ENCODE assay signal across 19 cellular contexts in the genomic region with DNA sequence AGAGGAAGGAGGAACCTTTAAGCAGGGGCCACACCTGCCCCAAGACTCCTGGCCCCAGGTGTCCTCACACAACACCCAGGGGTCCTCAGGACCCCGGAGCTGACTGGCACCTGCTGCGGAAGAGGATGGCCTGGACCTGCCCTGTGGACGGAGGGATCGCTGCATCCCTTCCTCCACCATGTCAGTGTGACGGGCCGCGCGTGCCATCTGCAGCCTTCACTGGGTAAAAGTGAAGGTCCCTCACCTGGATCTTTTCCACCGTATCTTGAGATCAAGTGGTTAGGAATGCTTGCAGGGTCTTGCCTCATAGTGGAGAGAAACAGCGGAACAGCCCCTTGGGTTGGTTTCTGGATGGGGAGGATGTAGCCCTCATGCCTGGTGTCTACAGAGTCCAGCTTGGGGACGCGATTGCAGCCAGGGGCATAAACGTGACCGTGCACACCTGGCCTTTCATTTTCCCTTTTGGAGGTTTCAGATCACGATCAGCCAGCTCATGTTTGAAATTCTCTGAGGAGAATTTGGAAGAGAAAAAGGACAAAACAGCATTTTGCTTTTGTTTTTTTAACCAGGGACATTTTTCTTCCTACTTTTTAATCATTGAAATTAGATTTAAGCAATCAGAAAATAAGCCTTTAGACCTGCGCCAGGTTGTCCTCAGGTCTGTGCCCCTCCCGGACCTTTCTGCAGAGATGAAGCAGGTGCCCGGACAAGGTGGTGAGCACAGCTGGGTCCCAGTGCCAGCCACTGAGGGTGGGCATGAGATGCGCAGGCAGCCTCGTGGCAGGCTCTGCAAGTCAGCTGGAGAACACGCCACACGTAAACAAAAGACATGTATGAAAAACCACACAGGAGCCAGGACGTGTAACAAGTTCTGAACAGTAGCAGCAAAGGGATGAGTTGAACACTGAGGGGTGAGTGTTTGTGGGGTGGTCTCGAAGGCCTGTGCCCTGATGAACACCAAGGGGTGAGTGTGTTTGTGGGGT.
A peak's percentile ranks its signal among the peaks of the same experiment; 100 is the strongest.
DNase-seq lines count a peak whose midpoint lies in the region; ATAC-seq and TF ChIP-seq lines count a peak whose summit lies in the region.
"Had no signal": no experiment of that assay in that cellular context is flagged by ENCODE, and none has a peak within 500 bp of the region (broad histone marks: within the 10 kb centered on the region; RNA-seq: fewer than 3 reads in every experiment).

No MANE protein-coding gene starts in this region.

- TF ChIP-seq CTCF in right atrium auricular region (IDR thresholded peaks at IDR 0.05) (no peak), WERI-Rb-1 (IDR thresholded peaks at IDR 0.05; ENCODE audit: low read depth, low read length) (no peak), neural crest cell (conservative IDR thresholded peaks at IDR 0.05) (no peak), thyroid gland (IDR thresholded peaks at IDR 0.05) (no peak), foreskin keratinocyte (conservative IDR thresholded peaks at IDR 0.05) (no peak), PC-9 (conservative IDR thresholded peaks at IDR 0.05) (no peak), BE2C (IDR thresholded peaks at IDR 0.05; ENCODE audit: low read depth, low read length) (no peak)

- H3K9me3 ChIP-seq in right atrium auricular region (no peaks in the 10 kb centered on the region), WERI-Rb-1 (ENCODE audit: severe bottlenecking) (peaks cover under 1% of the 10 kb centered on the region), thyroid gland (no peaks in the 10 kb centered on the region), PC-9 (ENCODE audit: insufficient read depth, low read depth) (peaks cover 6% of the 10 kb centered on the region), BE2C (no peaks in the 10 kb centered on the region)

- no peak for TF ChIP-seq POLR2A in thyroid gland (IDR thresholded peaks at IDR 0.05)

- H3K9me2 ChIP-seq in PC-9 (ENCODE audit: insufficient read depth): no peaks in the 10 kb centered on the region

- no peaks in the 10 kb centered on the region for H4K20me1 ChIP-seq in PC-9 (ENCODE audit: insufficient read depth)

- H3K27ac ChIP-seq in right atrium auricular region (no peak overlapping the region), WERI-Rb-1 (no peak overlapping the region), thyroid gland (peak overlapping the region in 2 of 3 donors; percentile 93 to 97), foreskin keratinocyte (no peak overlapping the region), PC-9 (no peak overlapping the region)
- H3K27ac ChIP-seq: BLaER1 treated with 17β-estradiol and CSF1 and Interleukin-3, amounts not matched to agents 10 nM and 100 nM; KMS-11 had no signal

- no peak overlapping the region for H3K4me2 ChIP-seq in PC-9
- H3K4me2 ChIP-seq: KMS-11 had no signal

- H3F3A ChIP-seq in PC-9 (ENCODE audit: insufficient read depth, low read depth): no peaks in the 10 kb centered on the region

- DNase-seq in cardiac septum (ENCODE audit: low spot score) (peak; percentile 58), right atrium auricular region (ENCODE audit: low spot score) (no peak), WERI-Rb-1 (peak; percentile 10), neural crest cell (ENCODE audit: low read depth, low spot score) (no peak), thyroid gland (no peak), foreskin keratinocyte (no peak), PC-9 (no peak), BE2C (no peak)
- DNase-seq: CD8-positive, alpha-beta memory T cell; DMS79 treated with DMSO at 0.1 percent for 48 hours; NCI-H1092; NCI-H146; NCI-H2081; NCI-H774; PC-3 had no signal

- no peak overlapping the region for H2AFZ ChIP-seq in PC-9

- WGBS in thyroid gland, 2 donors: 93 to 95% methylated on average over 24 of the region's 24 CpGs

- H3K36me3 ChIP-seq in right atrium auricular region (no peaks in the 10 kb centered on the region), WERI-Rb-1 (peaks cover 7% of the 10 kb centered on the region), thyroid gland (no peaks in the 10 kb centered on the region), PC-9 (ENCODE audit: low read depth) (no peaks in the 10 kb centered on the region), BE2C (no peaks in the 10 kb centered on the region)

- no peaks in the 10 kb centered on the region for H3K27me3 Mint-ChIP-seq in neural crest cell (ENCODE audit: low read depth)

- H3K36me3 Mint-ChIP-seq in neural crest cell (ENCODE audit: low read depth): peaks cover 5% of the 10 kb centered on the region
- H3K36me3 Mint-ChIP-seq: CD8-positive, alpha-beta memory T cell had no signal

- POLR2A ChIA-PET in PC-9 (lab: Charles Lee; ENCODE audit: unreplicated experiment): no interaction called here

- no peaks in the 10 kb centered on the region for H3K79me2 ChIP-seq in PC-9 (ENCODE audit: low read depth)

- CTCF ChIA-PET in PC-9 (lab: Charles Lee): no interaction called here

- no peak for ATAC-seq in foreskin keratinocyte
- ATAC-seq: GM12878, PC-3, Right ventricle myocardium inferior had no signal

- H3K4me3 ChIP-seq in right atrium auricular region (no peak overlapping the region), WERI-Rb-1 (ENCODE audit: low read depth, low read length) (no peak overlapping the region), thyroid gland (replicated peaks in 1 of 3) (no peak overlapping the region), PC-9 (no peak overlapping the region), BE2C (ENCODE audit: low read depth, low read length) (no peak overlapping the region)
- H3K4me3 ChIP-seq: BLaER1 treated with 17β-estradiol and CSF1 and Interleukin-3, amounts not matched to agents 10 nM and 100 nM; GM12878 had no signal

- H3K27me3 ChIP-seq in right atrium auricular region (no peaks in the 10 kb centered on the region), WERI-Rb-1 (ENCODE audit: insufficient read depth, low read depth, severe bottlenecking) (no peaks in the 10 kb centered on the region), thyroid gland (no peaks in the 10 kb centered on the region), foreskin keratinocyte (peaks cover 37% of the 10 kb centered on the region), PC-9 (ENCODE audit: insufficient read depth, low read depth) (peaks cover 99% of the 10 kb centered on the region), BE2C (no peaks in the 10 kb centered on the region)

- peaks cover 0 to 7% of the 10 kb centered on the region in 2 donors for H3K4me1 ChIP-seq in right atrium auricular region
- peaks cover 48 to 51% of the 10 kb centered on the region in 2 donors for H3K4me1 ChIP-seq in thyroid gland
- no peaks in the 10 kb centered on the region for H3K4me1 ChIP-seq in foreskin keratinocyte
- no peaks in the 10 kb centered on the region for H3K4me1 ChIP-seq in PC-9 (replicated peaks; ENCODE audit: insufficient read depth)
- 0 out of 2 replicates have a peak, but pooled peaks cover 3% of the 10 kb centered on the region for H3K4me1 ChIP-seq in BE2C

- peak overlapping the region; percentile 57 for H3K27ac Mint-ChIP-seq in neural crest cell (ENCODE audit: unreplicated experiment)
- H3K27ac Mint-ChIP-seq: CD8-positive, alpha-beta memory T cell had no signal

- intact Hi-C loops in cardiac septum (cut with DNase I) (no loop called here), thyroid gland (cut with DNase I) (no loop called here), PC-9 (cut with micrococcal nuclease; ENCODE audit: unreplicated experiment) (no loop called here)

- H3K4me3 Mint-ChIP-seq in neural crest cell: no peak overlapping the region
- H3K4me3 Mint-ChIP-seq: CD8-positive, alpha-beta memory T cell had no signal

- BruUV-seq in PC-9 (replicated peaks; lab: Mats Ljungman, UMichigan): no TSS peak

- peaks cover under 1% of the 10 kb centered on the region for H3K9me3 Mint-ChIP-seq in neural crest cell

- peaks cover 22% of the 10 kb centered on the region for H3K4me1 Mint-ChIP-seq in neural crest cell

Comparison
In these comparisons a context has a peak if more than half of its experiments do, and no peak if none do; other contexts are left out.
1. DNase-seq: peak in cardiac septum (single experiment) and WERI-Rb-1 (single experiment); none in right atrium auricular region (single experiment), neural crest cell (single experiment), thyroid gland (0 of 2), foreskin keratinocyte (0 of 2), PC-9 (0 of 2) and BE2C (single experiment).
2. H3K27ac ChIP-seq: peak in thyroid gland (2 of 3); none in right atrium auricular region (0 of 2), WERI-Rb-1 (single experiment), foreskin keratinocyte (single experiment) and PC-9 (single experiment).